Comparison of ENCODE assay signal across 11 cellular contexts in genomic region chr3:131705558-131706051, GRCh38.
DNase-seq lines count a peak whose midpoint lies in the region; ATAC-seq and TF ChIP-seq lines count a peak whose summit lies in the region.
"Had no signal": no experiment of that assay in that cellular context is flagged by ENCODE, and none has a peak within 500 bp of the region (broad histone marks: within the 10 kb centered on the region; RNA-seq: fewer than 3 reads in every experiment).

No MANE protein-coding gene starts in this region.

- no peak overlapping the region for H3K4me3 ChIP-seq in OCI-LY7 (ENCODE audit: low read depth, low read length, poor library complexity, severe bottlenecking)
- H3K4me3 ChIP-seq: BLaER1 had no signal

- intact Hi-C loops in OCI-LY7 (cut with micrococcal nuclease; ENCODE audit: unreplicated experiment) = no loop called here

- CTCF ChIA-PET in OCI-LY7 (lab: Charles Lee; ENCODE audit: unreplicated experiment) = no interaction called here

- H3K4me1 ChIP-seq in OCI-LY7 (ENCODE audit: insufficient read depth, low read length, poor library complexity, severe bottlenecking) = no peaks in the 10 kb centered on the region
- H3K4me1 ChIP-seq: BLaER1 had no signal

- no TSS peak for BruUV-seq in OCI-LY7 (replicated peaks; lab: Mats Ljungman, UMichigan)

- H3K9me3 ChIP-seq in OCI-LY7 (ENCODE audit: low read length) = no peaks in the 10 kb centered on the region
- H3K9me3 ChIP-seq: BLaER1 had no signal

- H3K4me2 ChIP-seq in OCI-LY7 (ENCODE audit: low read length) = no peak overlapping the region
- H3K4me2 ChIP-seq: BLaER1 had no signal

- no peaks in the 10 kb centered on the region for H3K9me2 ChIP-seq in OCI-LY7 (ENCODE audit: insufficient read depth, low read length)

- no peak for TF ChIP-seq CTCF in OCI-LY7 (conservative IDR thresholded peaks at IDR 0.05; ENCODE audit: low read length)

- H2AFZ ChIP-seq in OCI-LY7 (ENCODE audit: low read length) = no peak overlapping the region

- H4K20me1 ChIP-seq in OCI-LY7 (ENCODE audit: insufficient read depth, low read length) = no peaks in the 10 kb centered on the region
- H4K20me1 ChIP-seq: BLaER1 had no signal

- DNase-seq in ELR (ENCODE audit: low read depth) (peak; percentile 30), RKO (ENCODE audit: low spot score) (peak; percentile 11), NCI-H510A (lab: John Stamatoyannopoulos, UW) (no peak), NCI-H2107 (lab: John Stamatoyannopoulos, UW) (no peak), OCI-LY7 (ENCODE audit: low spot score) (no peak)
- DNase-seq in effector CD4-positive, alpha-beta T cell = no peak

- no peaks in the 10 kb centered on the region for H3K36me3 ChIP-seq in OCI-LY7 (ENCODE audit: insufficient read depth, low read length)
- H3K36me3 ChIP-seq: BLaER1 had no signal

- POLR2A ChIA-PET in OCI-LY7 (lab: Charles Lee) = no interaction called here

- H3K27ac ChIP-seq in OCI-LY7 (ENCODE audit: low read depth, low read length, poor library complexity, severe bottlenecking) = no peak overlapping the region
- H3K27ac ChIP-seq: BLaER1, HL-60 had no signal

- H3K79me2 ChIP-seq in OCI-LY7 (ENCODE audit: insufficient read depth, low read depth, low read length) = no peaks in the 10 kb centered on the region

- ATAC-seq in GM21367 (IDR thresholded peaks at IDR 0.05; ENCODE audit: unreplicated experiment) (peak; percentile 72), HG03108 (IDR thresholded peaks at IDR 0.05; ENCODE audit: unreplicated experiment) (peak; percentile 79)
- ATAC-seq: esophagus mucosa had no signal

Comparison
In these comparisons a context has a peak if more than half of its experiments do, and no peak if none do; other contexts are left out.
1. DNase-seq: peak in ELR (single experiment) and RKO (single experiment); none in NCI-H510A (single experiment), NCI-H2107 (single experiment), OCI-LY7 (single experiment) and effector CD4-positive, alpha-beta T cell (single experiment).